9 cellular contexts compared by ENCODE assay signal in genomic region chr6:30219244-30219643, GRCh38. TPM values are rescaled to one million over a fixed set of nuclear protein-coding genes. Genes with fewer than 3 reads are reported as not detected.
DNase-seq lines count a peak whose midpoint lies in the region; ATAC-seq and TF ChIP-seq lines count a peak whose summit lies in the region.
"Had no signal": no experiment of that assay in that cellular context is flagged by ENCODE, and none has a peak within 500 bp of the region (broad histone marks: within the 10 kb centered on the region; RNA-seq: fewer than 3 reads in every experiment).

No MANE protein-coding gene starts in this region.

- H3K4me3 Mint-ChIP-seq in MCF 10A (ENCODE audit: unreplicated experiment) = no peak overlapping the region
- no peak overlapping the region for H3K4me3 Mint-ChIP-seq in stimulated activated memory B cell treated with anti-CD40 and anti-IgM and Interleukin-4, amounts not matched to agents 10 μg/mL and 1 μg/mL and 100 μg/mL, for 72 hours
- H3K4me3 Mint-ChIP-seq: central memory CD8-positive, alpha-beta T cell had no signal

- H3K4me1 Mint-ChIP-seq in MCF 10A (ENCODE audit: insufficient read depth, unreplicated experiment) = peaks cover 8% of the 10 kb centered on the region
- peaks cover 19% of the 10 kb centered on the region for H3K4me1 Mint-ChIP-seq in stimulated activated memory B cell treated with anti-CD40 and anti-IgM and Interleukin-4, amounts not matched to agents 10 μg/mL and 1 μg/mL and 100 μg/mL, for 72 hours

- no peaks in the 10 kb centered on the region for H3K36me3 ChIP-seq in cardiac muscle cell

- H3K4me3 ChIP-seq in cardiac muscle cell = no peak overlapping the region

- peak; percentile 94 for TF ChIP-seq CTCF in cardiac muscle cell (IDR thresholded peaks at IDR 0.05; ENCODE audit: low read depth, low read length)
- peak; percentile 82 for TF ChIP-seq CTCF in MCF 10A (IDR thresholded peaks at IDR 0.05; ENCODE audit: unreplicated experiment)

- peak; percentile 52 to 61 for DNase-seq in cardiac muscle cell (ENCODE audit: low read depth in 1 of 2, low spot score in 1 of 2)
- no peak for DNase-seq in Right ventricle myocardium inferior (ENCODE audit: missing footprints)
- DNase-seq in NCI-H2029 (lab: John Stamatoyannopoulos, UW) = peak; percentile 80
- peak in 3 of 5 donors; percentile 32 to 39 (median 38) for DNase-seq in T-helper 1 cell
- peak; percentile 72 for DNase-seq in MCF 10A (ENCODE audit: unreplicated experiment)
- DNase-seq in kidney glomerular epithelial cell (lab: John Stamatoyannopoulos, UW) = peak; percentile 39

- no peak for ATAC-seq in Right ventricle myocardium inferior
- peak; percentile 73 for ATAC-seq in stimulated activated memory B cell treated with anti-CD40 and anti-IgM and Interleukin-4, amounts not matched to agents 10 μg/mL and 1 μg/mL and 100 μg/mL, for 72 hours
- no peak for ATAC-seq in GM21515 (IDR thresholded peaks at IDR 0.05; ENCODE audit: unreplicated experiment)

- no TSS peak for BruUV-seq in MCF 10A (replicated peaks; lab: Mats Ljungman, UMichigan)

- H3K27ac ChIP-seq in cardiac muscle cell = no peak overlapping the region

- intact Hi-C loops in Right ventricle myocardium inferior (cut with DNase I) = loop anchor here (2.0 kb wide), 1 partner anchor 180 kb away; no protein-coding TSS in a partner anchor
- intact Hi-C loops in MCF 10A (cut with micrococcal nuclease) = loop anchor here (1.0 to 5.0 kb wide), 4 partner anchors 108 to 193 kb away; partner anchors contain the start of gene TRIM39

- no peak overlapping the region for H3K27ac Mint-ChIP-seq in MCF 10A (ENCODE audit: low read depth, unreplicated experiment)
- peak overlapping the region; percentile 34 for H3K27ac Mint-ChIP-seq in stimulated activated memory B cell treated with anti-CD40 and anti-IgM and Interleukin-4, amounts not matched to agents 10 μg/mL and 1 μg/mL and 100 μg/mL, for 72 hours

- H3K9me3 Mint-ChIP-seq in MCF 10A (ENCODE audit: unreplicated experiment) = peaks cover 9% of the 10 kb centered on the region
- peaks cover 12% of the 10 kb centered on the region for H3K9me3 Mint-ChIP-seq in stimulated activated memory B cell treated with anti-CD40 and anti-IgM and Interleukin-4, amounts not matched to agents 10 μg/mL and 1 μg/mL and 100 μg/mL, for 72 hours

- H3K9me3 ChIP-seq in cardiac muscle cell (ENCODE audit: low read depth) = no peaks in the 10 kb centered on the region

- no peaks in the 10 kb centered on the region for H3K27me3 Mint-ChIP-seq in MCF 10A (ENCODE audit: insufficient read depth, unreplicated experiment)
- H3K27me3 Mint-ChIP-seq in stimulated activated memory B cell treated with anti-CD40 and anti-IgM and Interleukin-4, amounts not matched to agents 10 μg/mL and 1 μg/mL and 100 μg/mL, for 72 hours = no peaks in the 10 kb centered on the region
- H3K27me3 Mint-ChIP-seq: central memory CD8-positive, alpha-beta T cell had no signal

- H3K36me3 Mint-ChIP-seq in MCF 10A (ENCODE audit: insufficient read depth, unreplicated experiment) = no peaks in the 10 kb centered on the region
- H3K36me3 Mint-ChIP-seq in stimulated activated memory B cell treated with anti-CD40 and anti-IgM and Interleukin-4, amounts not matched to agents 10 μg/mL and 1 μg/mL and 100 μg/mL, for 72 hours = peaks cover 7% of the 10 kb centered on the region

- POLR2A ChIA-PET in MCF 10A (lab: Yijun Ruan, JAX) = interaction anchor here (0.6 to 1.2 kb wide), 12 partner anchors 8 to 610 kb away, joined by 3 to 10 read pairs (median 4); partner anchors contain the start of gene TRIM39

- H3K4me1 ChIP-seq in cardiac muscle cell (ENCODE audit: low read depth) = no peaks in the 10 kb centered on the region

- no peaks in the 10 kb centered on the region for H3K27me3 ChIP-seq in cardiac muscle cell

- CTCF ChIA-PET in MCF 10A (lab: Yijun Ruan, JAX) = interaction anchor here (0.5 to 3.6 kb wide), 24 partner anchors 9 to 490 kb away, joined by 3 to 28 read pairs (median 3); no protein-coding TSS in a partner anchor

RNA-seq across cellular contexts. Expression of gene TRIM26, which starts 6.0 kb away (rescaled TPM):
- total RNA-seq in cardiac muscle cell (17.2 and 24.4 TPM in 2 replicates), Right ventricle myocardium inferior (20.6 TPM), MCF 10A (2022) (48.6 and 60.6 TPM in 2 replicates)
- polyA plus RNA-seq in cardiac muscle cell = 18.0 and 18.8 TPM in 2 replicates

RNA-seq across cellular contexts. Expression of gene TRIM15, which starts 55.9 kb away (rescaled TPM):
- total RNA-seq in cardiac muscle cell = not detected in 2 replicates
- polyA plus RNA-seq in cardiac muscle cell = not detected in 2 replicates
- not detected for total RNA-seq in Right ventricle myocardium inferior
- total RNA-seq in MCF 10A (2022) = 0.79 TPM in 1 of 2 replicates, not detected in the other

RNA-seq across cellular contexts. Expression of gene TRIM10, which starts 58.2 kb away (rescaled TPM):
- total RNA-seq in cardiac muscle cell (not detected in 2 replicates), Right ventricle myocardium inferior (not detected), MCF 10A (2022) (not detected in 2 replicates)
- not detected in 2 replicates for polyA plus RNA-seq in cardiac muscle cell
